ENCODE assay signal across 2 cellular contexts in the genomic region with DNA sequence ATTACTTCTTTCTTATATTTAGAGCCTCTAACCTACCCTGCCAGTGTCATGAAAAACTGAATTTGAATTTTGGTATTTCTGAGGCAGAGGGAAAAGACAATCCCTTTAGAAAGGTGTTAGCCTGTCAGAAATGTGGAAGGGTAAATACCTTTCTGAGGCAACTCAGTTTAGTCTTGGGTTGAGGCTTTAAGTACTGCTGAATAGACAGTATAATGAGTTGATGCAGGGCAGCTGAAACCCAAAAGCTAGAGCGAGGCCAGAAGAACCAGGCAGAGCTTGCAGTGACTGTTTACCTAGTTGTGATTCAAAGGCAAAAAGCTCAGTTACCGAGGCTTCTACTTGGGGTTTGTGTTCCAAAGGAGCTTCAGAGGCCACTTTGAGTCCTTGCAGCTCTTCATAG.
TF ChIP-seq lines count a peak whose summit lies in the region.

No MANE protein-coding gene starts in this region.

TF ChIP-seq in HCT116, 20 proteins besides CTCF, POLR2A, EP300 and RAD21:
- TF ChIP-seq ZFX (IDR thresholded peaks at IDR 0.05), result no peak

TF ChIP-seq in K562, 482 proteins besides CTCF, POLR2A, EP300 and RAD21:
- peak; percentile 33; the same call in 1 of the 2 replicates for TF ChIP-seq C11orf30 (IDR thresholded peaks at IDR 0.05; ENCODE audit: low read depth)
- TF ChIP-seq KAT2B (IDR thresholded peaks at IDR 0.05; ENCODE audit: low read depth, low read length), result no peak
- no peak for TF ChIP-seq XRCC3 (IDR thresholded peaks at IDR 0.05)
- TF ChIP-seq, protein P1, sequence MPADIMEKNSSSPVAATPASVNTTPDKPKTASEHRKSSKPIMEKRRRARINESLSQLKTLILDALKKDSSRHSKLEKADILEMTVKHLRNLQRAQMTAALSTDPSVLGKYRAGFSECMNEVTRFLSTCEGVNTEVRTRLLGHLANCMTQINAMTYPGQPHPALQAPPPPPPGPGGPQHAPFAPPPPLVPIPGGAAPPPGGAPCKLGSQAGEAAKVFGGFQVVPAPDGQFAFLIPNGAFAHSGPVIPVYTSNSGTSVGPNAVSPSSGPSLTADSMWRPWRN (IDR thresholded peaks at IDR 0.05; ENCODE audit: low read depth), result no peak
- no peak for TF ChIP-seq FOXJ3 (CRISPR knock-in tag; IDR thresholded peaks at IDR 0.05)
- TF ChIP-seq ZNF589 (CRISPR knock-in tag; IDR thresholded peaks at IDR 0.05; ENCODE audit: low read depth), result no peak
- TF ChIP-seq ZNF316 (IDR thresholded peaks at IDR 0.05), result peak; percentile 52
- TF ChIP-seq NUFIP1 (IDR thresholded peaks at IDR 0.05; ENCODE audit: partially characterized antibody), result no peak
- TF ChIP-seq SNIP1 (IDR thresholded peaks at IDR 0.05; ENCODE audit: low read depth), result no peak
- no peak for TF ChIP-seq CSDE1 (IDR thresholded peaks at IDR 0.05)
- no peak for TF ChIP-seq MTA2 (IDR thresholded peaks at IDR 0.05; ENCODE audit: low read depth)
